ENCODE assay signal across 26 cellular contexts in the genomic region with DNA sequence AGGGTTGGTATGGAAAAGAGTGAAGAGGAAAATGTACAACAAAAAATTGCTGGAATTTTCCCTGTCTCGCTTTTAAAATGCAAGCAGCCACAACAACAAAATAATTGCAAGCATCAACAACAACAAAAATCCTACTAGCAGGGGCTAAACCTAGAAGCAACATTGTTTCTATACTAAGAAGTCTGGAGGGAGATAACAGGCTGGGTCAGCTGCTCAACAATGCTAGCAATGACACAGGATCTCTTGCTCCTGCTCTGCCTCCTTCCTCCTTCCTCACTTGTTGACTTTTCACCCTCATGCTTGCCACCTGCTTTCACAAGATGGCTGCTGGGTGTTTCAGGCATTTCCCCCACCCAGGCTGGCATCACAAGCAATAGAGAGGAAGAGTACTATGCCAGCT.
"Had no signal": no experiment of that assay in that cellular context is flagged by ENCODE, and none has a peak within 500 bp of the region (broad histone marks: within the 10 kb centered on the region; RNA-seq: fewer than 3 reads in every experiment).

No MANE protein-coding gene starts in this region.

- H3K4me3 ChIP-seq: cardiac muscle cell, sigmoid colon, smooth muscle cell, thoracic aorta, upper lobe of right lung had no signal

- H3K9me3 ChIP-seq: sigmoid colon, thoracic aorta, upper lobe of right lung had no signal

- ATAC-seq: activated T-cell treated with anti-CD3 and anti-CD28 coated beads, Interleukin-2, amount 50 U/mL, for 4 hours; left ventricle myocardium superior; stimulated activated naive B cell treated with anti-CD40 and anti-IgM and Interleukin-4, amounts not matched to agents 10 μg/mL and 1 μg/mL and 100 μg/mL, for 72 hours; T-cell; upper lobe of right lung had no signal

- H3K27ac ChIP-seq: cardiac muscle cell, sigmoid colon, thoracic aorta, upper lobe of right lung had no signal

- H3K27me3 ChIP-seq: cardiac muscle cell, sigmoid colon, upper lobe of right lung had no signal

- H3K4me2 ChIP-seq: smooth muscle cell had no signal

- DNase-seq: activated B cell treated with CpG ODN at 0.5 μM for 24 hours; activated CD4-positive, alpha-beta T cell treated with anti-CD3 and anti-CD28 coated beads for 4 hours; activated CD4-positive, alpha-beta T cell treated with anti-CD3 and anti-CD28 coated beads, Interleukin-2, amount 50 U/mL, for 48 hours; activated CD8-positive, alpha-beta memory T cell treated with anti-CD3 and anti-CD28 coated beads, Interleukin-2, amount 50 U/mL, for 48 hours; activated naive CD4-positive, alpha-beta T cell treated with Interleukin-2 at 50 U/mL for 16 hours; activated naive CD8-positive, alpha-beta T cell treated with anti-CD3 and anti-CD28 coated beads for 36 hours; activated T-cell treated with anti-CD3 and anti-CD28 coated beads, Interleukin-2, amount 50 U/mL, for 4 hours; amygdala; cortex of kidney; foreskin melanocyte; glutamatergic neuron; hippocampal formation; kidney glomerular epithelial cell; left ventricle myocardium superior; nephron progenitor cell; occipital lobe; sigmoid colon; stimulated activated CD4-positive, alpha-beta T cell treated with anti-CD3 and anti-CD28 coated beads, Interleukin-15, amount 100 ng/mL, for 24 hours; stimulated activated CD4-positive, alpha-beta T cell treated with anti-CD3 and anti-CD28 coated beads, Interleukin-2, amount 100 ng/mL, for 48 hours; stimulated activated CD8-positive, alpha-beta memory T cell treated with anti-CD3 and anti-CD28 coated beads, Interleukin-4, amount 100 ng/mL, for 48 hours; stimulated activated naive B cell treated with anti-CD40 and anti-IgM and Interleukin-4, amounts not matched to agents 10 μg/mL and 1 μg/mL and 100 μg/mL, for 72 hours; T-cell; upper lobe of right lung had no signal

- H3K36me3 ChIP-seq: cardiac muscle cell, sigmoid colon, thoracic aorta, upper lobe of right lung had no signal

- H3K4me1 ChIP-seq: sigmoid colon, upper lobe of right lung had no signal
